In genomic region chr3:20930034-20930433, GRCh38 we compare ENCODE assay signal across 11 cellular contexts.
DNase-seq lines count a peak whose midpoint lies in the region; ATAC-seq and TF ChIP-seq lines count a peak whose summit lies in the region.
"Had no signal": no experiment of that assay in that cellular context is flagged by ENCODE, and none has a peak within 500 bp of the region (broad histone marks: within the 10 kb centered on the region; RNA-seq: fewer than 3 reads in every experiment).

No MANE protein-coding gene starts in this region.

- H3K36me3 Mint-ChIP-seq in osteocyte (ENCODE audit: unreplicated experiment) = no peaks in the 10 kb centered on the region

- no peak for TF ChIP-seq POLR2A in NB4 (IDR thresholded peaks at IDR 0.05; ENCODE audit: extremely low read depth, insufficient read length)

- H3K4me3 ChIP-seq in NB4 (ENCODE audit: low read depth, low read length) = no peak overlapping the region
- no peak overlapping the region for H3K4me3 ChIP-seq in cardiac fibroblast (replicated peaks in 1 of 2; ENCODE audit: low read depth in 2 of 2, low read length in 2 of 2)
- H3K4me3 ChIP-seq: BLaER1 had no signal

- no peaks in the 10 kb centered on the region for H3K27me3 Mint-ChIP-seq in osteocyte (ENCODE audit: unreplicated experiment)

- DNase-seq in NCI-H510A treated with DMSO at 0.1 percent for 48 hours (lab: John Stamatoyannopoulos, UW) (peak; percentile 14), NCI-H510A (lab: John Stamatoyannopoulos, UW) (no peak), NB4 (ENCODE audit: low read depth) (peak; percentile 30), cardiac fibroblast (ENCODE audit: low read depth in 2 of 2) (peak; percentile 13 to 29), osteocyte (ENCODE audit: extremely low spot score, unreplicated experiment) (no peak), NCI-H1092 (lab: John Stamatoyannopoulos, UW) (no peak)
- DNase-seq in NK-92 treated with Interleukin-12 subunit alpha and Interleukin-12 subunit beta, amount 100 ng/mL, for 24 hours (lab: John Stamatoyannopoulos, UW) = no peak
- DNase-seq: dermis blood vessel endothelial cell, IMR-90 had no signal

- H3K27ac Mint-ChIP-seq in osteocyte (ENCODE audit: unreplicated experiment) = no peak overlapping the region

- H3K4me1 Mint-ChIP-seq in osteocyte (ENCODE audit: unreplicated experiment) = no peaks in the 10 kb centered on the region

- ATAC-seq in HG03442 (IDR thresholded peaks at IDR 0.05; ENCODE audit: unreplicated experiment) = no peak

- H3K9me3 Mint-ChIP-seq in osteocyte (ENCODE audit: unreplicated experiment) = no peaks in the 10 kb centered on the region

- TF ChIP-seq CTCF in NB4 (IDR thresholded peaks at IDR 0.05; ENCODE audit: low read depth, low read length) (peak; percentile 45), cardiac fibroblast (IDR thresholded peaks at IDR 0.05; ENCODE audit: low read depth, low read length) (peak; percentile 40), osteocyte (IDR thresholded peaks at IDR 0.05) (peak; percentile 37)

- H3K4me3 Mint-ChIP-seq in osteocyte (ENCODE audit: unreplicated experiment) = no peak overlapping the region

Comparison
In these comparisons a context has a peak if more than half of its experiments do, and no peak if none do; other contexts are left out.
1. DNase-seq: peak in NCI-H510A treated with DMSO at 0.1 percent for 48 hours (single experiment), NB4 (single experiment) and cardiac fibroblast (2 of 2); none in NCI-H510A (single experiment), osteocyte (single experiment), NCI-H1092 (single experiment) and NK-92 treated with Interleukin-12 subunit alpha and Interleukin-12 subunit beta, amount 100 ng/mL, for 24 hours (single experiment).
2. Peak in every context shown above with its lines, with median percentiles within 50 percentile points of each other: CTCF ChIP-seq.